14 cellular contexts compared by ENCODE assay signal in genomic region chr1:160163612-160164011, GRCh38. TPM values are rescaled to one million over a fixed set of nuclear protein-coding genes. Genes with fewer than 3 reads are reported as not detected.
DNase-seq lines count a peak whose midpoint lies in the region; ATAC-seq and TF ChIP-seq lines count a peak whose summit lies in the region.
"Had no signal": no experiment of that assay in that cellular context is flagged by ENCODE, and none has a peak within 500 bp of the region (broad histone marks: within the 10 kb centered on the region; RNA-seq: fewer than 3 reads in every experiment).

No MANE protein-coding gene starts in this region.

- no peaks in the 10 kb centered on the region for H3K36me3 ChIP-seq in GM23248 (ENCODE audit: low read depth)
- no peaks in the 10 kb centered on the region for H3K36me3 ChIP-seq in WERI-Rb-1
- H3K36me3 ChIP-seq in mucosa of descending colon (ENCODE audit: low read depth), result no peaks in the 10 kb centered on the region
- H3K36me3 ChIP-seq: colonic mucosa, ovary had no signal

- no peaks in the 10 kb centered on the region for H3F3A ChIP-seq in GM23248 (ENCODE audit: insufficient read depth)

- no peaks in the 10 kb centered on the region for H4K20me1 ChIP-seq in GM23248 (ENCODE audit: insufficient read depth)

- H3K9me2 ChIP-seq in GM23248 (ENCODE audit: insufficient read depth), result no peaks in the 10 kb centered on the region

- in situ Hi-C loops in GM23248 (cut with MboI), result no loop called here

- no peaks in the 10 kb centered on the region for H3K79me2 ChIP-seq in GM23248 (ENCODE audit: insufficient read depth)

- ATAC-seq in GM19395 (IDR thresholded peaks at IDR 0.05; ENCODE audit: unreplicated experiment) (no peak), mucosa of descending colon (no peak)
- ATAC-seq: activated CD4-positive, alpha-beta T cell treated with anti-CD3 and anti-CD28 coated beads for 36 hours had no signal

- 82 to 100% methylated on average over 1 of the region's 1 CpG for WGBS in GM23248 (ENCODE audit: low coverage in 1 of 2, low lambda C conversion rate in 2 of 2, missing lambda C conversion rate in 2 of 2), 2 experiments

- H3K9ac ChIP-seq in GM23248, result no peak overlapping the region

- H3K9me3 ChIP-seq in GM23248 (ENCODE audit: low read depth) (no peaks in the 10 kb centered on the region), WERI-Rb-1 (ENCODE audit: severe bottlenecking) (no peaks in the 10 kb centered on the region), mucosa of descending colon (no peaks in the 10 kb centered on the region)
- H3K9me3 ChIP-seq: colonic mucosa, ovary had no signal

- peak; percentile 29 for DNase-seq in GM23248
- peak; percentile 57 for DNase-seq in WERI-Rb-1
- peak; percentile 52 for DNase-seq in myocyte (ENCODE audit: low read depth)
- DNase-seq in stimulated activated CD4-positive, alpha-beta T cell treated with anti-CD3 and anti-CD28 coated beads, Interleukin-1b, Interleukin-23, amount 100 ng/mL, for 48 hours, result no peak
- no peak for DNase-seq in mucosa of descending colon
- DNase-seq: activated CD4-positive, alpha-beta T cell treated with anti-CD3 and anti-CD28 coated beads for 36 hours; activated T-cell treated with anti-CD3 and anti-CD28 coated beads, Interleukin-2, amount 50 U/mL, for 24 hours; colonic mucosa; NCI-H1105 treated with DMSO at 0.1 percent for 48 hours; NCI-H226; ovary had no signal

- H3K27ac ChIP-seq in GM23248, result no peak overlapping the region
- no peak overlapping the region for H3K27ac ChIP-seq in WERI-Rb-1
- H3K27ac ChIP-seq: colonic mucosa, ovary had no signal

- H2AFZ ChIP-seq in GM23248, result no peak overlapping the region

- H3K4me2 ChIP-seq in GM23248 (ENCODE audit: unreplicated experiment), result no peak overlapping the region

- H3K27me3 ChIP-seq in GM23248 (replicated peaks; ENCODE audit: insufficient read depth) (no peaks in the 10 kb centered on the region), WERI-Rb-1 (ENCODE audit: insufficient read depth, low read depth, severe bottlenecking) (no peaks in the 10 kb centered on the region)
- H3K27me3 ChIP-seq: colonic mucosa, ovary had no signal

- H3K4me1 ChIP-seq in GM23248 (ENCODE audit: insufficient read depth) (no peaks in the 10 kb centered on the region), mucosa of descending colon (ENCODE audit: low read depth) (no peaks in the 10 kb centered on the region)
- H3K4me1 ChIP-seq: colonic mucosa had no signal

- peak; percentile 48; the same call in 1 of the 2 replicates for TF ChIP-seq CTCF in WERI-Rb-1 (IDR thresholded peaks at IDR 0.05; ENCODE audit: low read depth, low read length)
- TF ChIP-seq CTCF in mucosa of descending colon (IDR thresholded peaks at IDR 0.05), result no peak

- intact Hi-C loops in mucosa of descending colon (cut with DNase I, micrococcal nuclease), result no loop called here

- no peak overlapping the region for H3K4me3 ChIP-seq in GM23248
- no peak overlapping the region for H3K4me3 ChIP-seq in WERI-Rb-1 (ENCODE audit: low read depth, low read length)
- H3K4me3 ChIP-seq in mucosa of descending colon, result no peak overlapping the region
- H3K4me3 ChIP-seq: colonic mucosa, ovary had no signal

RNA-seq across cellular contexts. Expression of gene ATP1A4, which starts 12.2 kb away (rescaled TPM):
- not detected in 2 replicates for total RNA-seq in GM23248 (2014; rRNA removed; shearing (Covaris generic))
- polyA plus RNA-seq in GM23248 (2016; fragmentation: Nextera tagmentation; extraction: Ambion mirVana), result not detected in 2 replicates
- total RNA-seq in myocyte (0.10 and 0.19 TPM in 2 replicates), mucosa of descending colon (under 1 TPM in 1 of 3 donors, not detected in 2; 0.16 TPM)
- 0.16 TPM for polyA plus RNA-seq in myocyte (2012)
- total RNA-seq: activated CD4-positive, alpha-beta T cell treated with anti-CD3 and anti-CD28 coated beads for 36 hours; colonic mucosa; fibroblast of lung; T-helper 1 cell treated with Interleukin-12 subunit alpha and Interleukin-12 subunit beta and Interleukin-4 antibody, amounts not matched to agents 30 ng/mL and 1 ng/mL, for 36 hours had no signal
- polyA plus RNA-seq: fibroblast of lung had no signal

RNA-seq across cellular contexts. Expression of gene CASQ1, which starts 26.8 kb away (rescaled TPM):
- total RNA-seq in GM23248 (2014; rRNA removed; shearing (Covaris generic)), result 0.11 and 0.51 TPM in 2 replicates
- 0.10 TPM in 1 of 2 replicates, not detected in the other for polyA plus RNA-seq in GM23248 (2016; fragmentation: Nextera tagmentation; extraction: Ambion mirVana)
- total RNA-seq in myocyte (9.4 and 12.2 TPM in 2 replicates), mucosa of descending colon (under 1 TPM in 2 of 3 donors, not detected in 1; 0.34 to 0.82 TPM)
- 2.8 TPM for polyA plus RNA-seq in myocyte (2012)
- total RNA-seq: activated CD4-positive, alpha-beta T cell treated with anti-CD3 and anti-CD28 coated beads for 36 hours; colonic mucosa; T-helper 1 cell treated with Interleukin-12 subunit alpha and Interleukin-12 subunit beta and Interleukin-4 antibody, amounts not matched to agents 30 ng/mL and 1 ng/mL, for 36 hours had no signal

RNA-seq across cellular contexts. Expression of gene PEA15, which starts 41.6 kb away (rescaled TPM):
- total RNA-seq in GM23248 (2014; rRNA removed; shearing (Covaris generic)), result 368 and 415 TPM in 2 replicates
- 638 and 651 TPM in 2 replicates for polyA plus RNA-seq in GM23248 (2016; fragmentation: Nextera tagmentation; extraction: Ambion mirVana)
- total RNA-seq in myocyte, result 221 and 228 TPM in 2 replicates
- polyA plus RNA-seq in myocyte (2012), result 1,080 TPM
- total RNA-seq in mucosa of descending colon, result 100 to 1,000 TPM in 1 of 3 donors, 10 to 100 TPM in 2; 31.6 to 125 (median 36.6) TPM

RNA-seq across cellular contexts. Expression of gene ATP1A2, which starts 48.1 kb away (rescaled TPM):
- total RNA-seq in GM23248 (2014; rRNA removed; shearing (Covaris generic)), result 0.11 and 0.13 TPM in 2 replicates
- 0.14 and 0.30 TPM in 2 replicates for polyA plus RNA-seq in GM23248 (2016; fragmentation: Nextera tagmentation; extraction: Ambion mirVana)
- total RNA-seq in myocyte (28.2 and 60.4 TPM in 2 replicates), mucosa of descending colon (100 to 1,000 TPM in 1 of 3 donors, 1 to 10 TPM in 2; 2.6 to 124 (median 4.0) TPM)
- 46.7 TPM for polyA plus RNA-seq in myocyte (2012)
- total RNA-seq: activated CD4-positive, alpha-beta T cell treated with anti-CD3 and anti-CD28 coated beads for 36 hours; T-helper 1 cell treated with Interleukin-12 subunit alpha and Interleukin-12 subunit beta and Interleukin-4 antibody, amounts not matched to agents 30 ng/mL and 1 ng/mL, for 36 hours had no signal

Comparison
In these comparisons a context has a peak if more than half of its experiments do, and no peak if none do; other contexts are left out.
1. DNase-seq: peak in GM23248 (single experiment), WERI-Rb-1 (single experiment) and myocyte (single experiment); none in stimulated activated CD4-positive, alpha-beta T cell treated with anti-CD3 and anti-CD28 coated beads, Interleukin-1b, Interleukin-23, amount 100 ng/mL, for 48 hours (single experiment) and mucosa of descending colon (0 of 3).